Comparison of ENCODE assay signal across 24 cellular contexts in the genomic region with DNA sequence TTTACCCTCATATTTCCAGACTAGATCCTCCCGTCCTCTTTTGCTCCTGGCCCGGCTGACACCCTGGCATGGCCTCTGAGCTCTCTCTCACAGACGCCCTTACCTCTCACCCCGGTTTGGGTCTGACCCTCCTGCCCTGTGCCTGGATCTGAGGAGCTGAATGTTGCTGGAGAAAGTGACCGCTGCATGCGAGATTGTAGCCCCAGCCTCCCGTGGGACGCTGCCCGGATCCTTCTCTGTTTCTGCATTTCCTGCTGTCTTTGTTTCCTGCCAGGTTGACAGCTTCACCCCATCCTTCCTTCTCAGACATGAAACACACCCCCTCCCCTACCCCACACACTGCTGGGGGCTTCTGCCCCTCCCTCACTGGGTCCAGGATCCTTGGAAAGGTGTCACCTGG. TPM values are rescaled to one million over a fixed set of nuclear protein-coding genes. Genes with fewer than 3 reads are reported as not detected.
"Had no signal": no experiment of that assay in that cellular context is flagged by ENCODE, and none has a peak within 500 bp of the region (broad histone marks: within the 10 kb centered on the region; RNA-seq: fewer than 3 reads in every experiment).

No MANE protein-coding gene starts in this region.

- H3K27ac ChIP-seq: breast epithelium, foreskin keratinocyte, prostate gland, SK-N-MC, skin epidermis, transverse colon had no signal

- H3K36me3 Mint-ChIP-seq: memory B cell; naive thymus-derived CD8-positive, alpha-beta T cell; WTC11 had no signal

- H3K9me3 Mint-ChIP-seq: dendritic cell treated with granulocyte-macrophage colony-stimulating factor and Interleukin-4, amounts not matched to agents 40 ng/mL and 50 ng/mL, for 4 days; memory B cell; naive thymus-derived CD8-positive, alpha-beta T cell; WTC11 had no signal

- DNase-seq: activated CD4-positive, alpha-beta T cell treated with anti-CD3 and anti-CD28 coated beads, Interleukin-2, amount 50 U/mL, for 1 hour; activated gamma-delta T cell treated with Interleukin-2 at 50 U/mL for 16 hours; activated T-cell treated with anti-CD3 and anti-CD28 coated beads, Interleukin-2, amount 50 U/mL, for 48 hours; aorta; cerebellar nuclear complex; effector memory CD4-positive, alpha-beta T cell; foreskin keratinocyte; kidney glomerular epithelial cell; left ventricle myocardium superior; naive thymus-derived CD8-positive, alpha-beta T cell; occipital lobe; right cardiac atrium; stimulated activated CD4-positive, alpha-beta T cell treated with anti-CD3 and anti-CD28 coated beads, Interleukin-4, amount 100 ng/mL, for 24 hours; stimulated activated naive CD4-positive, alpha-beta T cell treated with Interleukin-2 at 50 U/mL for 16 hours; transverse colon had no signal

- H3K27ac Mint-ChIP-seq: dendritic cell treated with granulocyte-macrophage colony-stimulating factor and Interleukin-4, amounts not matched to agents 40 ng/mL and 50 ng/mL, for 4 days; memory B cell; WTC11 had no signal

- H3K4me3 Mint-ChIP-seq: dendritic cell treated with granulocyte-macrophage colony-stimulating factor and Interleukin-4, amounts not matched to agents 40 ng/mL and 50 ng/mL, for 4 days; memory B cell; naive thymus-derived CD8-positive, alpha-beta T cell; WTC11 had no signal

RNA-seq across cellular contexts. Expression of a gene that starts 9.5 kb away (rescaled TPM):
- total RNA-seq: breast epithelium; naive thymus-derived CD8-positive, alpha-beta T cell; prostate gland had no signal

RNA-seq across cellular contexts. Expression of a gene that starts 20.3 kb away (rescaled TPM):
- total RNA-seq: foreskin keratinocyte; naive thymus-derived CD8-positive, alpha-beta T cell; T-helper 1 cell treated with Interleukin-12 subunit alpha and Interleukin-12 subunit beta and Interleukin-4 antibody, amounts not matched to agents 30 ng/mL and 1 ng/mL, for 36 hours had no signal

RNA-seq across cellular contexts. Expression of a gene that starts 42.1 kb away (rescaled TPM):
- total RNA-seq: foreskin keratinocyte; naive thymus-derived CD8-positive, alpha-beta T cell; occipital lobe; T-helper 1 cell treated with Interleukin-12 subunit alpha and Interleukin-12 subunit beta and Interleukin-4 antibody, amounts not matched to agents 30 ng/mL and 1 ng/mL, for 36 hours had no signal

RNA-seq across cellular contexts. Expression of a gene that starts 46.1 kb away (rescaled TPM):
- total RNA-seq: foreskin keratinocyte; naive thymus-derived CD8-positive, alpha-beta T cell; occipital lobe; T-helper 1 cell treated with Interleukin-12 subunit alpha and Interleukin-12 subunit beta and Interleukin-4 antibody, amounts not matched to agents 30 ng/mL and 1 ng/mL, for 36 hours had no signal

RNA-seq across cellular contexts. Expression of a gene that starts 59.9 kb away (rescaled TPM):
- total RNA-seq: aorta; foreskin keratinocyte; mucosa of gallbladder; naive thymus-derived CD8-positive, alpha-beta T cell; T-helper 1 cell treated with Interleukin-12 subunit alpha and Interleukin-12 subunit beta and Interleukin-4 antibody, amounts not matched to agents 30 ng/mL and 1 ng/mL, for 36 hours; transverse colon; WTC11 had no signal
